In the genomic region with DNA sequence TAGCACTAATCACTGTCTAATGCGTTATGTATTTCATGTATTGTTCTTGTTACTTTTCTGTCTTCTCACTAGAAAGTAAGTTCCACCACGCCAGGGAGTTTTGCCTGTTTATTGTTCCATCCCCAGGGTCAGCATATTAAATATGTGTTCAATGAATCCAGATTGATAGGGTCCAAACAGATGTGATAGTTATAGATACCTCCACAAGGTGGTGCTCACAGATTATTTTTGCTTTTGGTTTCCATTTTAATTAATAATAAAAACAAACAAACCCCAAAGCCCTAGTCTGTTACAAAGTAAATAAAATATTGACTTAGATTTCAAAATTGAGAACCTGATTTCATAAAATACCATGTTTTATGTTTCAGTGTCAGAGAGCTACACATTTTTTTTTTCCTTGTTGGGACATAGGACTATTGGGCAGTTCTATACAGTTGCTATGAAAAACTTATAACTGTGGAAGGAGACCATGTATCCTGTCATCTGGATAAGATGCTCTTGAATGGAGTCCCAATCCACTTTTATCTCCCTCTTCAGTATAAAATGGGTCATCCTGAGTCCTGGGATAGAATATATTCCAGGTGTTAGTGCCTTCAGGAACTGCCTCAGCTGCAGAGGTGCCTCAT, we compare ENCODE assay signal across 8 cellular contexts. TPM values are rescaled to one million over a fixed set of nuclear protein-coding genes. Genes with fewer than 3 reads are reported as not detected.
DNase-seq lines count a peak whose midpoint lies in the region; ATAC-seq and TF ChIP-seq lines count a peak whose summit lies in the region.

No MANE protein-coding gene starts in this region.

- H3K36me3 ChIP-seq in CD8-positive, alpha-beta T cell (ENCODE audit: insufficient read depth, low read length), result no peaks in the 10 kb centered on the region

- ATAC-seq in WTC11, result no peak; the same call in 1 of the 2 replicates
- ATAC-seq in CD8-positive, alpha-beta T cell, result no peak
- ATAC-seq in stimulated activated naive CD8-positive, alpha-beta T cell treated with anti-CD3 and anti-CD28 coated beads, Interleukin-15, Interleukin-2, amounts not matched to agents 100 U/mL and 50 U/mL, for 24 hours, result no peak

- H3K27ac ChIP-seq in CD8-positive, alpha-beta T cell (ENCODE audit: low read depth, low read length), result no peak overlapping the region

- H3K4me1 ChIP-seq in CD8-positive, alpha-beta T cell (ENCODE audit: insufficient read depth, low read length), result no peaks in the 10 kb centered on the region

- TF ChIP-seq CTCF in GM13976 (IDR thresholded peaks at IDR 0.05; ENCODE audit: borderline replicate concordance, control extremely low read depth, extremely low read depth, insufficient read depth, missing control alignments), result peak; percentile 33
- TF ChIP-seq CTCF in LNCaP clone FGC (IDR thresholded peaks at IDR 0.05; ENCODE audit: control insufficient read depth, extremely low read depth, insufficient read depth), result peak; percentile 49
- peak; percentile 75 for TF ChIP-seq CTCF in chondrocyte (IDR thresholded peaks at IDR 0.05)
- no peak for TF ChIP-seq CTCF in WTC11 (IDR thresholded peaks at IDR 0.05)
- TF ChIP-seq CTCF in CD8-positive, alpha-beta T cell (IDR thresholded peaks at IDR 0.05), result no peak

- intact Hi-C loops in CD8-positive, alpha-beta T cell (cut with DNase I, micrococcal nuclease), result no loop called here

- no peaks in the 10 kb centered on the region for H3K4me1 Mint-ChIP-seq in chondrocyte (ENCODE audit: low read depth)
- H3K4me1 Mint-ChIP-seq in WTC11, result peaks cover 6% of the 10 kb centered on the region; the same call in 1 of the 2 replicates
- peaks cover 1% of the 10 kb centered on the region for H3K4me1 Mint-ChIP-seq in CD8-positive, alpha-beta T cell (ENCODE audit: low read depth)

- no peaks in the 10 kb centered on the region for H3K9me3 ChIP-seq in CD8-positive, alpha-beta T cell (ENCODE audit: low read length)

- POLR2A ChIA-PET in WTC11 (lab: Charles Lee), result no interaction called here
- POLR2A ChIA-PET in CD8-positive, alpha-beta T cell (lab: Charles Lee), result no interaction called here

- H3K9me3 Mint-ChIP-seq in chondrocyte (ENCODE audit: low read depth), result no peaks in the 10 kb centered on the region
- H3K9me3 Mint-ChIP-seq in WTC11, result no peaks in the 10 kb centered on the region
- H3K9me3 Mint-ChIP-seq in CD8-positive, alpha-beta T cell, result no peaks in the 10 kb centered on the region

- H3K27ac Mint-ChIP-seq in chondrocyte (ENCODE audit: unreplicated experiment), result no peak overlapping the region
- no peak overlapping the region for H3K27ac Mint-ChIP-seq in WTC11
- no peak overlapping the region for H3K27ac Mint-ChIP-seq in CD8-positive, alpha-beta T cell

- H3K27me3 ChIP-seq in CD8-positive, alpha-beta T cell (ENCODE audit: insufficient read depth, low read length), result no peaks in the 10 kb centered on the region

- H3K27me3 Mint-ChIP-seq in chondrocyte (ENCODE audit: low read depth) (peaks cover 9% of the 10 kb centered on the region), WTC11 (ENCODE audit: low read depth) (no peaks in the 10 kb centered on the region)
- no peaks in the 10 kb centered on the region for H3K27me3 Mint-ChIP-seq in CD8-positive, alpha-beta T cell (ENCODE audit: low read depth)

- H3K4me3 Mint-ChIP-seq in chondrocyte (ENCODE audit: unreplicated experiment), result no peak overlapping the region
- H3K4me3 Mint-ChIP-seq in WTC11, result no peak overlapping the region
- H3K4me3 Mint-ChIP-seq in CD8-positive, alpha-beta T cell, result no peak overlapping the region

- H3K4me3 ChIP-seq in LNCaP clone FGC (ENCODE audit: low read depth, low read length), result no peak overlapping the region
- no peak overlapping the region for H3K4me3 ChIP-seq in CD8-positive, alpha-beta T cell (ENCODE audit: low read depth, low read length)

- no peaks in the 10 kb centered on the region for H3K36me3 Mint-ChIP-seq in chondrocyte (ENCODE audit: low read depth)
- H3K36me3 Mint-ChIP-seq in WTC11, result no peaks in the 10 kb centered on the region
- H3K36me3 Mint-ChIP-seq in CD8-positive, alpha-beta T cell, result no peaks in the 10 kb centered on the region

- CTCF ChIA-PET in WTC11 (lab: Charles Lee), result no interaction called here
- CTCF ChIA-PET in CD8-positive, alpha-beta T cell (lab: Charles Lee), result interaction anchor here (1.0 to 1.1 kb wide), 2 partner anchors 8 to 13 kb away, joined by 3 to 4 read pairs; no protein-coding TSS in a partner anchor

- DNase-seq in GM13976 (ENCODE audit: low spot score) (peak; percentile 11), HCEC 1CT (peak; percentile 3), LNCaP clone FGC (ENCODE audit: low read depth) (no peak), chondrocyte (ENCODE audit: low spot score) (no peak), WTC11 (ENCODE audit: low spot score) (no peak), KG1 (lab: John Stamatoyannopoulos, UW) (no peak)
- no peak for DNase-seq in CD8-positive, alpha-beta T cell
- DNase-seq in stimulated activated naive CD8-positive, alpha-beta T cell treated with anti-CD3 and anti-CD28 coated beads, Interleukin-15, Interleukin-2, amounts not matched to agents 100 U/mL and 50 U/mL, for 24 hours, result no peak

- in situ Hi-C loops in GM13976 (cut with MboI; ENCODE audit: low sequenced_read_pairs, unreplicated experiment), result no loop called here

TF ChIP-seq in WTC11, 78 proteins besides CTCF, POLR2A, EP300 and RAD21:
- TF ChIP-seq, protein P1, sequence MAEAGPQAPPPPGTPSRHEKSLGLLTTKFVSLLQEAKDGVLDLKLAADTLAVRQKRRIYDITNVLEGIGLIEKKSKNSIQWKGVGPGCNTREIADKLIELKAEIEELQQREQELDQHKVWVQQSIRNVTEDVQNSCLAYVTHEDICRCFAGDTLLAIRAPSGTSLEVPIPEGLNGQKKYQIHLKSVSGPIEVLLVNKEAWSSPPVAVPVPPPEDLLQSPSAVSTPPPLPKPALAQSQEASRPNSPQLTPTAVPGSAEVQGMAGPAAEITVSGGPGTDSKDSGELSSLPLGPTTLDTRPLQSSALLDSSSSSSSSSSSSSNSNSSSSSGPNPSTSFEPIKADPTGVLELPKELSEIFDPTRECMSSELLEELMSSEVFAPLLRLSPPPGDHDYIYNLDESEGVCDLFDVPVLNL (CRISPR knock-in tag; IDR thresholded peaks at IDR 0.05; ENCODE audit: borderline replicate concordance, low read depth), result no peak
- no peak for TF ChIP-seq NR2C2 (CRISPR knock-in tag; IDR thresholded peaks at IDR 0.05)
- no peak for TF ChIP-seq NR1H2 (CRISPR knock-in tag; IDR thresholded peaks at IDR 0.05)
- TF ChIP-seq, protein P2, sequence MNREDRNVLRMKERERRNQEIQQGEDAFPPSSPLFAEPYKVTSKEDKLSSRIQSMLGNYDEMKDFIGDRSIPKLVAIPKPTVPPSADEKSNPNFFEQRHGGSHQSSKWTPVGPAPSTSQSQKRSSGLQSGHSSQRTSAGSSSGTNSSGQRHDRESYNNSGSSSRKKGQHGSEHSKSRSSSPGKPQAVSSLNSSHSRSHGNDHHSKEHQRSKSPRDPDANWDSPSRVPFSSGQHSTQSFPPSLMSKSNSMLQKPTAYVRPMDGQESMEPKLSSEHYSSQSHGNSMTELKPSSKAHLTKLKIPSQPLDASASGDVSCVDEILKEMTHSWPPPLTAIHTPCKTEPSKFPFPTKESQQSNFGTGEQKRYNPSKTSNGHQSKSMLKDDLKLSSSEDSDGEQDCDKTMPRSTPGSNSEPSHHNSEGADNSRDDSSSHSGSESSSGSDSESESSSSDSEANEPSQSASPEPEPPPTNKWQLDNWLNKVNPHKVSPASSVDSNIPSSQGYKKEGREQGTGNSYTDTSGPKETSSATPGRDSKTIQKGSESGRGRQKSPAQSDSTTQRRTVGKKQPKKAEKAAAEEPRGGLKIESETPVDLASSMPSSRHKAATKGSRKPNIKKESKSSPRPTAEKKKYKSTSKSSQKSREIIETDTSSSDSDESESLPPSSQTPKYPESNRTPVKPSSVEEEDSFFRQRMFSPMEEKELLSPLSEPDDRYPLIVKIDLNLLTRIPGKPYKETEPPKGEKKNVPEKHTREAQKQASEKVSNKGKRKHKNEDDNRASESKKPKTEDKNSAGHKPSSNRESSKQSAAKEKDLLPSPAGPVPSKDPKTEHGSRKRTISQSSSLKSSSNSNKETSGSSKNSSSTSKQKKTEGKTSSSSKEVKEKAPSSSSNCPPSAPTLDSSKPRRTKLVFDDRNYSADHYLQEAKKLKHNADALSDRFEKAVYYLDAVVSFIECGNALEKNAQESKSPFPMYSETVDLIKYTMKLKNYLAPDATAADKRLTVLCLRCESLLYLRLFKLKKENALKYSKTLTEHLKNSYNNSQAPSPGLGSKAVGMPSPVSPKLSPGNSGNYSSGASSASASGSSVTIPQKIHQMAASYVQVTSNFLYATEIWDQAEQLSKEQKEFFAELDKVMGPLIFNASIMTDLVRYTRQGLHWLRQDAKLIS (CRISPR knock-in tag; IDR thresholded peaks at IDR 0.05; ENCODE audit: borderline replicate concordance), result no peak
- TF ChIP-seq CBFB (CRISPR knock-in tag; IDR thresholded peaks at IDR 0.05; ENCODE audit: low read depth), result no peak
- TF ChIP-seq ZNF396 (CRISPR knock-in tag; IDR thresholded peaks at IDR 0.05; ENCODE audit: borderline replicate concordance), result no peak
- TF ChIP-seq, protein P3, sequence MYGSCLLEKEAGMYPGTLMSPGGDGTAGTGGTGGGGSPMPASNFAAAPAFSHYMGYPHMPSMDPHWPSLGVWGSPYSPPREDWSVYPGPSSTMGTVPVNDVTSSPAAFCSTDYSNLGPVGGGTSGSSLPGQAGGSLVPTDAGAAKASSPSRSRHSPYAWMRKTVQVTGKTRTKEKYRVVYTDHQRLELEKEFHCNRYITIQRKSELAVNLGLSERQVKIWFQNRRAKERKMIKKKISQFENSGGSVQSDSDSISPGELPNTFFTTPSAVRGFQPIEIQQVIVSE (CRISPR knock-in tag; IDR thresholded peaks at IDR 0.05; ENCODE audit: borderline replicate concordance), result no peak
- no peak for TF ChIP-seq ZNF121 (CRISPR knock-in tag; IDR thresholded peaks at IDR 0.05)
TF ChIP-seq in WTC11: peak in this region for 0.

RNA-seq across cellular contexts. Expression of a gene that starts 12.4 kb away (rescaled TPM):
- total RNA-seq in chondrocyte (not detected in 3 replicates), WTC11 (2021) (not detected in 3 replicates)
- total RNA-seq in CD8-positive, alpha-beta T cell, result not detected

Comparison
In these comparisons a context has a peak if more than half of its experiments do, and no peak if none do; other contexts are left out.
1. DNase-seq: peak in GM13976 (single experiment) and HCEC 1CT (single experiment); none in LNCaP clone FGC (single experiment), chondrocyte (single experiment), WTC11 (single experiment), CD8-positive, alpha-beta T cell (0 of 7), stimulated activated naive CD8-positive, alpha-beta T cell treated with anti-CD3 and anti-CD28 coated beads, Interleukin-15, Interleukin-2, amounts not matched to agents 100 U/mL and 50 U/mL, for 24 hours (single experiment) and KG1 (single experiment).
2. CTCF ChIP-seq: peak in GM13976 (single experiment), LNCaP clone FGC (single experiment) and chondrocyte (single experiment); none in WTC11 (single experiment) and CD8-positive, alpha-beta T cell (single experiment).